1 cellular context compared by ENCODE assay signal in the genomic region with DNA sequence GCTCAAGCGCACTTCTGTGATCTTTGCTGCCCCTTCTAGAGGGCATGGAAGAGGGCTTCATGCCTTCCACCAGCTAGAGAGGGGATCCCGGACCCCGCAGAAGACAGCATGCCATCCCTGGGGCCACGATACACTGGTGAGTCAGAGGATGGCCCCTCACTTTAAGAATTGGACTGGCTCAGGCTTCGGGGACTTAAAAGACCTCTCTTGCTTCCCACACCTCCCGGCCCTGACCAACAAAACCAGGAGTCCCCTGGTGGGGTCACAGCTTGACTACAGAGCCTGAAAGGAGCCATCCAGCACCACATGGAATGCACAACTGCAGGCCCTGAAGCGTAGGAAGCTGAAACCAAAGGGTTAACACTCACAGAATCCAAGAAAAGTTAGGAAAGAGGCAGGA.
TF ChIP-seq lines count a peak whose summit lies in the region.

No MANE protein-coding gene starts in this region.

TF ChIP-seq in GM12891, 5 proteins besides CTCF, POLR2A, EP300 and RAD21:
- no peak for TF ChIP-seq PAX5 (IDR thresholded peaks at IDR 0.05; ENCODE audit: insufficient read depth, low read length, severe bottlenecking)
- TF ChIP-seq SPI1 (IDR thresholded peaks at IDR 0.05; ENCODE audit: low read depth, low read length) = no peak
- TF ChIP-seq TAF1 (IDR thresholded peaks at IDR 0.05; ENCODE audit: low read depth, low read length) = no peak
- no peak for TF ChIP-seq POLR2AphosphoS5 (IDR thresholded peaks at IDR 0.05; ENCODE audit: low read depth, low read length)
- TF ChIP-seq POU2F2 (IDR thresholded peaks at IDR 0.05; ENCODE audit: low read depth, low read length) = no peak
TF ChIP-seq in GM12891: peak in this region for 0.
